Comparison of ENCODE assay signal across 1 cellular context in the genomic region with DNA sequence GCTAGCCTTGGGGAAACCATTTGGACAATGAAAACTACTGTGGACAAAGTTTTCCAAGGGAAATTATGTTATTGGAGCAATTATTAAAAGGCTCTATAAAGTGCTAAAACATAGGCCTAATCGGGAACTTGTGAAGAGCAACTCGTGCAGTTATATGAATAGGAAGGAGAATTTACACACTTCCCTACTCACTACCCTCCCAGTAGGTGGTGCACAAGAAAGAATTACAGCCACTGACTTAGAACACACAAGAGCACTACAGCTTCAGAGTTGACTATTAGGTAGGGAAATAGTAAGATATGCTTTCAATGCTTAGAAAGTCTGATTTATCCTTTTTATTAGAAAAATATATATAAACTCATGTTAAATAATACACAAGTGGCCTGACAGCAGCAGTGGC.
TF ChIP-seq lines count a peak whose summit lies in the region.

No MANE protein-coding gene starts in this region.

TF ChIP-seq in IMR-90, 13 proteins besides CTCF, POLR2A, EP300 and RAD21 (continued from another document):
- TF ChIP-seq MXI1 (IDR thresholded peaks at IDR 0.05; ENCODE audit: borderline replicate concordance, low read depth, low read length) (no peak), MAZ (IDR thresholded peaks at IDR 0.05; ENCODE audit: borderline replicate concordance, low read depth, low read length) (no peak), CHD1 (IDR thresholded peaks at IDR 0.05; ENCODE audit: low read depth, low read length) (no peak), RCOR1 (IDR thresholded peaks at IDR 0.05; ENCODE audit: insufficient replicate concordance, low read length) (no peak)
- TF ChIP-seq, protein P1, sequence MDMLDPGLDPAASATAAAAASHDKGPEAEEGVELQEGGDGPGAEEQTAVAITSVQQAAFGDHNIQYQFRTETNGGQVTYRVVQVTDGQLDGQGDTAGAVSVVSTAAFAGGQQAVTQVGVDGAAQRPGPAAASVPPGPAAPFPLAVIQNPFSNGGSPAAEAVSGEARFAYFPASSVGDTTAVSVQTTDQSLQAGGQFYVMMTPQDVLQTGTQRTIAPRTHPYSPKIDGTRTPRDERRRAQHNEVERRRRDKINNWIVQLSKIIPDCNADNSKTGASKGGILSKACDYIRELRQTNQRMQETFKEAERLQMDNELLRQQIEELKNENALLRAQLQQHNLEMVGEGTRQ (IDR thresholded peaks at IDR 0.05; ENCODE audit: low read depth, low read length), result no peak
